ENCODE assay signal across 10 cellular contexts in genomic region chr15:57611938-57612337, GRCh38. TPM values are rescaled to one million over a fixed set of nuclear protein-coding genes. Genes with fewer than 3 reads are reported as not detected.
DNase-seq lines count a peak whose midpoint lies in the region; ATAC-seq, FAIRE-seq and TF ChIP-seq lines count a peak whose summit lies in the region.
"Had no signal": no experiment of that assay in that cellular context is flagged by ENCODE, and none has a peak within 500 bp of the region (broad histone marks: within the 10 kb centered on the region; RNA-seq: fewer than 3 reads in every experiment).

No MANE protein-coding gene starts in this region.

- H2AFZ ChIP-seq in hepatocyte = no peak overlapping the region

- H3K36me3 ChIP-seq in hepatocyte (replicated peaks; ENCODE audit: insufficient read depth, low read depth) (no peaks in the 10 kb centered on the region), small intestine (ENCODE audit: control insufficient read depth in 2 of 2, insufficient read depth in 2 of 2, low read length in 2 of 2) (peaks cover 0 to 2% of the 10 kb centered on the region in 2 donors)

- H3K27ac ChIP-seq in hepatocyte (peak overlapping the region; percentile 96), small intestine (ENCODE audit: low read depth in 1 of 2, low read length in 1 of 2) (peak overlapping the region; percentile 53 to 56)

- DNase-seq in HFF-Myc (ENCODE audit: extremely low read depth, low read depth) (no peak), astrocyte of the cerebellum (ENCODE audit: low read depth) (no peak), hepatocyte (ENCODE audit: low spot score) (peak; percentile 65), small intestine (peak; percentile 80), retina (no peak), OCI-M2 (lab: John Stamatoyannopoulos, UW; ENCODE audit: unreplicated experiment) (no peak), NCI-H1436 (lab: John Stamatoyannopoulos, UW) (no peak)
- DNase-seq: stimulated activated naive CD4-positive, alpha-beta T cell treated with Interleukin-2 at 50 U/mL for 16 hours had no signal

- no peaks in the 10 kb centered on the region for H4K20me1 ChIP-seq in hepatocyte (ENCODE audit: insufficient read depth, poor library complexity, severe bottlenecking)

- no peak for ATAC-seq in HG02884 (IDR thresholded peaks at IDR 0.05; ENCODE audit: unreplicated experiment)

- H3K4me1 ChIP-seq in hepatocyte (ENCODE audit: insufficient read depth) (peaks cover 55% of the 10 kb centered on the region), small intestine (ENCODE audit: control insufficient read depth in 2 of 2, insufficient read depth in 1 of 2, low read depth in 1 of 2, low read length in 1 of 2) (peaks cover 5 to 13% of the 10 kb centered on the region in 2 donors)

- no peaks in the 10 kb centered on the region for H3K9me3 ChIP-seq in hepatocyte (ENCODE audit: low read depth)
- no peaks in the 10 kb centered on the region for H3K9me3 ChIP-seq in small intestine (ENCODE audit: control insufficient read depth, low read depth)

- H3K4me3 ChIP-seq in HFF-Myc (replicated peaks; ENCODE audit: low read depth, low read length) (no peak overlapping the region), astrocyte of the cerebellum (ENCODE audit: low read depth, low read length) (no peak overlapping the region), hepatocyte (no peak overlapping the region), small intestine (ENCODE audit: low read depth in 1 of 2, low read length in 2 of 2) (no peak overlapping the region)

- H3K9me2 ChIP-seq in hepatocyte (replicated peaks; ENCODE audit: insufficient read depth) = no peaks in the 10 kb centered on the region

- WGBS in hepatocyte (ENCODE audit: low lambda C conversion rate, missing lambda C conversion rate) = 67% methylated on average over 3 of the region's 3 CpGs
- 10 to 41% (median 17%) methylated on average over 3 of the region's 3 CpGs for WGBS in small intestine, 3 donors

- H3K4me2 ChIP-seq in hepatocyte = peak overlapping the region; percentile 44

- peaks cover 24% of the 10 kb centered on the region for H3K79me2 ChIP-seq in hepatocyte

- peak; percentile 20 for TF ChIP-seq CTCF in HFF-Myc (IDR thresholded peaks at IDR 0.05; ENCODE audit: low read depth, low read length, missing control alignments)
- TF ChIP-seq CTCF in astrocyte of the cerebellum (IDR thresholded peaks at IDR 0.05; ENCODE audit: low read depth, low read length, missing control alignments) = peak; percentile 22
- TF ChIP-seq CTCF in hepatocyte (IDR thresholded peaks at IDR 0.05; ENCODE audit: poor library complexity) = peak; percentile 45

- in situ Hi-C loops in astrocyte of the cerebellum (cut with HindIII; ENCODE audit: low sequenced_read_pairs) = no loop called here

- H3K27me3 ChIP-seq in hepatocyte = no peaks in the 10 kb centered on the region
- no peaks in the 10 kb centered on the region for H3K27me3 ChIP-seq in small intestine (ENCODE audit: control insufficient read depth in 2 of 2, insufficient read depth in 2 of 2, low read length in 2 of 2)

- FAIRE-seq in small intestine (lab: Jason Lieb, UNC) = no peak

RNA-seq across cellular contexts. Expression of gene MYZAP, which starts 20.2 kb away (rescaled TPM):
- 15.5 and 20.3 TPM in 2 replicates for total RNA-seq in hepatocyte
- polyA plus RNA-seq in hepatocyte = 12.0 and 17.0 TPM in 2 replicates
- 10 to 100 TPM; 12.8 to 38.6 (median 31.8) TPM for polyA plus RNA-seq in small intestine
- polyA plus RNA-seq: neural cell had no signal

Comparison
In these comparisons a context has a peak if more than half of its experiments do, and no peak if none do; other contexts are left out.
1. DNase-seq: peak in hepatocyte (single experiment) and small intestine (single experiment); none in HFF-Myc (single experiment), astrocyte of the cerebellum (single experiment), retina (single experiment), OCI-M2 (single experiment) and NCI-H1436 (single experiment).
2. Peak in every context shown above with its lines, with median percentiles within 50 percentile points of each other: CTCF ChIP-seq.